In the genomic region with DNA sequence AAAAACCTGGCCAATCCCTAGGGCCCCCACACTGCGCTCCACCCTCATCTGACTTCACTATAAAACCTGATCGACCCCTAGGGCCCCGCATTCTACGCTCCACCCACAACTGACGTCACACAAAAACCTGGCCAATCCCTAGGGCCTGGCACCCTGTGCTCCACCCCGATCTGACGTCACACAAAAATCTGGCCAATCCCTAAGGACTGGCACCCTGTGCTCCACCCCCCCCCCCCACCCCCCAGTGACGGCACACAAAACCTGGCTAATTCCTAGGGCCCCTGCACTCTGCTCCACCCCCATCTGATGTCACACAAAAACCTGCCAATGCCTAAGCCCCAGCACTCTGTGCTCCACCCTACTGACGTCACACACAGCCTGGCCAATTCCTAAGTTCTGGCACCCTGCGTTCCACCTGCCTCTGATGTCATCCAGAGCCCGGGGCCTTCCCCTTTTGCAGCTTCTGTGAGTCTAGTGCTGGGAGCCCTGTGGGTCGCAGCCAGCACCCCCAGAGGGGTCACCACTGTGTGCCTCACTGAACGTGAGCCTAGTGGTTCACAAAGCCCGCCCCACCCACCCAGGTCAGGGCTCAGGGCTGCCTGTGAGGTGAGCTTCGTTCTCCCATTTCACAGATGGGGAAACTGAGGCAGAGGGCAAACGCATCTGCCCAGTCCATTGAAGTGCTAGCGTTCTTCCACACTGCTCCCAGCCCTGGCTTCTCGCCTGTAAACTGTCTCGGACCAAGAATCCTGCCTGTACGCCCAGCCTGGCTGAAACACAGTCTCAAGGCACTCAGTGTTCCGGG, we compare ENCODE assay signal across 1 cellular context.
A peak's percentile ranks its signal among the peaks of the same experiment; 100 is the strongest.
TF ChIP-seq lines count a peak whose summit lies in the region.

No MANE protein-coding gene starts in this region.

TF ChIP-seq in HEK293, 187 proteins besides CTCF, POLR2A, EP300 and RAD21 (continued from another document):
- TF ChIP-seq, protein P1, sequence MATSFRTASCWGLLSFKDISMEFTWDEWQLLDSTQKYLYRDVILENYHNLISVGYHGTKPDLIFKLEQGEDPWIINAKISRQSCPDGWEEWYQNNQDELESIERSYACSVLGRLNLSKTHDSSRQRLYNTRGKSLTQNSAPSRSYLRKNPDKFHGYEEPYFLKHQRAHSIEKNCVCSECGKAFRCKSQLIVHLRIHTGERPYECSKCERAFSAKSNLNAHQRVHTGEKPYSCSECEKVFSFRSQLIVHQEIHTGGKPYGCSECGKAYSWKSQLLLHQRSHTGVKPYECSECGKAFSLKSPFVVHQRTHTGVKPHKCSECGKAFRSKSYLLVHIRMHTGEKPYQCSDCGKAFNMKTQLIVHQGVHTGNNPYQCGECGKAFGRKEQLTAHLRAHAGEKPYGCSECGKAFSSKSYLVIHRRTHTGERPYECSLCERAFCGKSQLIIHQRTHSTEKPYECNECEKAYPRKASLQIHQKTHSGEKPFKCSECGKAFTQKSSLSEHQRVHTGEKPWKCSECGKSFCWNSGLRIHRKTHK (tag by site-specific recombination; IDR thresholded peaks at IDR 0.05): no peak
- TF ChIP-seq ZXDB (tag by site-specific recombination; IDR thresholded peaks at IDR 0.05) (no peak), ZNF548 (tag by site-specific recombination; IDR thresholded peaks at IDR 0.05) (no peak), ZNF791 (tag by site-specific recombination; IDR thresholded peaks at IDR 0.05) (no peak), ZBTB48 (tag by site-specific recombination; IDR thresholded peaks at IDR 0.05) (peak; percentile 89)
TF ChIP-seq in HEK293: peak in this region for 11.
